In the genomic region with DNA sequence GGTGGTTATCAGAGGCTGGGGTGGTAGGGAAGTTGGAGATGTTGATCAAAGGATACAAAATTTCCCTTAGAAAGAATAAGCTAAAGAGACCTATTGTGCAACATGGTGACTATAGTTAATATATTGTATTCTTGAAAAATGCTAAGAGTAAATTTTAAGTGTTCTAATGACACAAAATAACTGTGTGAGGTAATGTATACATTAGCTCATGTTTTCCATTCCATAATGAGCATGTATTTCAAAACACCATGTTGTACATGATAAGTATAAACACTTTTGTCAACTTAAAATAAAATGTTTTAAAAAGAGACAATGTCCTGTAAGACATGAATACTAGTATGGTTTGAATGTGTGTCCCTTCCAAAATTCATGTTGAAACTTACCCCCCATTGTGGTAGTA, we compare ENCODE assay signal across 2 cellular contexts.
TF ChIP-seq lines count a peak whose summit lies in the region.

No MANE protein-coding gene starts in this region.

TF ChIP-seq in IMR-90, 13 proteins besides CTCF, POLR2A, EP300 and RAD21:
- TF ChIP-seq MAZ (IDR thresholded peaks at IDR 0.05; ENCODE audit: borderline replicate concordance, low read depth, low read length), result no peak
- TF ChIP-seq CEBPB (IDR thresholded peaks at IDR 0.05; ENCODE audit: low read depth, low read length), result peak; percentile 77
- no peak for TF ChIP-seq MXI1 (IDR thresholded peaks at IDR 0.05; ENCODE audit: borderline replicate concordance, low read depth, low read length)
- TF ChIP-seq RFX5 (IDR thresholded peaks at IDR 0.05; ENCODE audit: low read depth, low read length), result no peak

TF ChIP-seq in WTC11, 78 proteins besides CTCF, POLR2A, EP300 and RAD21:
- no peak for TF ChIP-seq ZNF121 (CRISPR knock-in tag; IDR thresholded peaks at IDR 0.05)
- TF ChIP-seq, protein P1, sequence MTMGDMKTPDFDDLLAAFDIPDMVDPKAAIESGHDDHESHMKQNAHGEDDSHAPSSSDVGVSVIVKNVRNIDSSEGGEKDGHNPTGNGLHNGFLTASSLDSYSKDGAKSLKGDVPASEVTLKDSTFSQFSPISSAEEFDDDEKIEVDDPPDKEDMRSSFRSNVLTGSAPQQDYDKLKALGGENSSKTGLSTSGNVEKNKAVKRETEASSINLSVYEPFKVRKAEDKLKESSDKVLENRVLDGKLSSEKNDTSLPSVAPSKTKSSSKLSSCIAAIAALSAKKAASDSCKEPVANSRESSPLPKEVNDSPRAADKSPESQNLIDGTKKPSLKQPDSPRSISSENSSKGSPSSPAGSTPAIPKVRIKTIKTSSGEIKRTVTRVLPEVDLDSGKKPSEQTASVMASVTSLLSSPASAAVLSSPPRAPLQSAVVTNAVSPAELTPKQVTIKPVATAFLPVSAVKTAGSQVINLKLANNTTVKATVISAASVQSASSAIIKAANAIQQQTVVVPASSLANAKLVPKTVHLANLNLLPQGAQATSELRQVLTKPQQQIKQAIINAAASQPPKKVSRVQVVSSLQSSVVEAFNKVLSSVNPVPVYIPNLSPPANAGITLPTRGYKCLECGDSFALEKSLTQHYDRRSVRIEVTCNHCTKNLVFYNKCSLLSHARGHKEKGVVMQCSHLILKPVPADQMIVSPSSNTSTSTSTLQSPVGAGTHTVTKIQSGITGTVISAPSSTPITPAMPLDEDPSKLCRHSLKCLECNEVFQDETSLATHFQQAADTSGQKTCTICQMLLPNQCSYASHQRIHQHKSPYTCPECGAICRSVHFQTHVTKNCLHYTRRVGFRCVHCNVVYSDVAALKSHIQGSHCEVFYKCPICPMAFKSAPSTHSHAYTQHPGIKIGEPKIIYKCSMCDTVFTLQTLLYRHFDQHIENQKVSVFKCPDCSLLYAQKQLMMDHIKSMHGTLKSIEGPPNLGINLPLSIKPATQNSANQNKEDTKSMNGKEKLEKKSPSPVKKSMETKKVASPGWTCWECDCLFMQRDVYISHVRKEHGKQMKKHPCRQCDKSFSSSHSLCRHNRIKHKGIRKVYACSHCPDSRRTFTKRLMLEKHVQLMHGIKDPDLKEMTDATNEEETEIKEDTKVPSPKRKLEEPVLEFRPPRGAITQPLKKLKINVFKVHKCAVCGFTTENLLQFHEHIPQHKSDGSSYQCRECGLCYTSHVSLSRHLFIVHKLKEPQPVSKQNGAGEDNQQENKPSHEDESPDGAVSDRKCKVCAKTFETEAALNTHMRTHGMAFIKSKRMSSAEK (CRISPR knock-in tag; IDR thresholded peaks at IDR 0.05; ENCODE audit: borderline replicate concordance), result no peak
- TF ChIP-seq, protein P2, sequence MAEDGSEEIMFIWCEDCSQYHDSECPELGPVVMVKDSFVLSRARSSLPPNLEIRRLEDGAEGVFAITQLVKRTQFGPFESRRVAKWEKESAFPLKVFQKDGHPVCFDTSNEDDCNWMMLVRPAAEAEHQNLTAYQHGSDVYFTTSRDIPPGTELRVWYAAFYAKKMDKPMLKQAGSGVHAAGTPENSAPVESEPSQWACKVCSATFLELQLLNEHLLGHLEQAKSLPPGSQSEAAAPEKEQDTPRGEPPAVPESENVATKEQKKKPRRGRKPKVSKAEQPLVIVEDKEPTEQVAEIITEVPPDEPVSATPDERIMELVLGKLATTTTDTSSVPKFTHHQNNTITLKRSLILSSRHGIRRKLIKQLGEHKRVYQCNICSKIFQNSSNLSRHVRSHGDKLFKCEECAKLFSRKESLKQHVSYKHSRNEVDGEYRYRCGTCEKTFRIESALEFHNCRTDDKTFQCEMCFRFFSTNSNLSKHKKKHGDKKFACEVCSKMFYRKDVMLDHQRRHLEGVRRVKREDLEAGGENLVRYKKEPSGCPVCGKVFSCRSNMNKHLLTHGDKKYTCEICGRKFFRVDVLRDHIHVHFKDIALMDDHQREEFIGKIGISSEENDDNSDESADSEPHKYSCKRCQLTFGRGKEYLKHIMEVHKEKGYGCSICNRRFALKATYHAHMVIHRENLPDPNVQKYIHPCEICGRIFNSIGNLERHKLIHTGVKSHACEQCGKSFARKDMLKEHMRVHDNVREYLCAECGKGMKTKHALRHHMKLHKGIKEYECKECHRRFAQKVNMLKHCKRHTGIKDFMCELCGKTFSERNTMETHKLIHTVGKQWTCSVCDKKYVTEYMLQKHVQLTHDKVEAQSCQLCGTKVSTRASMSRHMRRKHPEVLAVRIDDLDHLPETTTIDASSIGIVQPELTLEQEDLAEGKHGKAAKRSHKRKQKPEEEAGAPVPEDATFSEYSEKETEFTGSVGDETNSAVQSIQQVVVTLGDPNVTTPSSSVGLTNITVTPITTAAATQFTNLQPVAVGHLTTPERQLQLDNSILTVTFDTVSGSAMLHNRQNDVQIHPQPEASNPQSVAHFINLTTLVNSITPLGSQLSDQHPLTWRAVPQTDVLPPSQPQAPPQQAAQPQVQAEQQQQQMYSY (CRISPR knock-in tag; IDR thresholded peaks at IDR 0.05), result no peak
- TF ChIP-seq USF1 (CRISPR knock-in tag; IDR thresholded peaks at IDR 0.05), result no peak
- no peak for TF ChIP-seq CREM (CRISPR knock-in tag; IDR thresholded peaks at IDR 0.05)
- TF ChIP-seq ZNF671 (CRISPR knock-in tag; IDR thresholded peaks at IDR 0.05), result no peak
- no peak for TF ChIP-seq MYBL2 (CRISPR knock-in tag; IDR thresholded peaks at IDR 0.05)
- TF ChIP-seq SOX15 (CRISPR knock-in tag; IDR thresholded peaks at IDR 0.05), result no peak
- no peak for TF ChIP-seq ESRRA (CRISPR knock-in tag; IDR thresholded peaks at IDR 0.05; ENCODE audit: borderline replicate concordance)
- no peak for TF ChIP-seq OVOL2 (CRISPR knock-in tag; IDR thresholded peaks at IDR 0.05; ENCODE audit: borderline replicate concordance)
- no peak for TF ChIP-seq RELA (CRISPR knock-in tag; IDR thresholded peaks at IDR 0.05; ENCODE audit: borderline replicate concordance)
- TF ChIP-seq NR3C1 (CRISPR knock-in tag; conservative IDR thresholded peaks at IDR 0.05; ENCODE audit: low read depth), result no peak
- TF ChIP-seq SMAD3 (CRISPR knock-in tag; IDR thresholded peaks at IDR 0.05; ENCODE audit: borderline replicate concordance), result no peak
- TF ChIP-seq, protein P3, sequence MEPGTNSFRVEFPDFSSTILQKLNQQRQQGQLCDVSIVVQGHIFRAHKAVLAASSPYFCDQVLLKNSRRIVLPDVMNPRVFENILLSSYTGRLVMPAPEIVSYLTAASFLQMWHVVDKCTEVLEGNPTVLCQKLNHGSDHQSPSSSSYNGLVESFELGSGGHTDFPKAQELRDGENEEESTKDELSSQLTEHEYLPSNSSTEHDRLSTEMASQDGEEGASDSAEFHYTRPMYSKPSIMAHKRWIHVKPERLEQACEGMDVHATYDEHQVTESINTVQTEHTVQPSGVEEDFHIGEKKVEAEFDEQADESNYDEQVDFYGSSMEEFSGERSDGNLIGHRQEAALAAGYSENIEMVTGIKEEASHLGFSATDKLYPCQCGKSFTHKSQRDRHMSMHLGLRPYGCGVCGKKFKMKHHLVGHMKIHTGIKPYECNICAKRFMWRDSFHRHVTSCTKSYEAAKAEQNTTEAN (CRISPR knock-in tag; IDR thresholded peaks at IDR 0.05), result no peak
- TF ChIP-seq TEAD4 (CRISPR knock-in tag; IDR thresholded peaks at IDR 0.05), result no peak
- TF ChIP-seq, protein P4, sequence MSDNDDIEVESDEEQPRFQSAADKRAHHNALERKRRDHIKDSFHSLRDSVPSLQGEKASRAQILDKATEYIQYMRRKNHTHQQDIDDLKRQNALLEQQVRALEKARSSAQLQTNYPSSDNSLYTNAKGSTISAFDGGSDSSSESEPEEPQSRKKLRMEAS (CRISPR knock-in tag; IDR thresholded peaks at IDR 0.05), result no peak
- no peak for TF ChIP-seq CDX4 (CRISPR knock-in tag; IDR thresholded peaks at IDR 0.05; ENCODE audit: borderline replicate concordance)
- TF ChIP-seq E2F4 (CRISPR knock-in tag; IDR thresholded peaks at IDR 0.05; ENCODE audit: borderline replicate concordance, low read depth), result no peak
- no peak for TF ChIP-seq JUN (CRISPR knock-in tag; IDR thresholded peaks at IDR 0.05)
